Comparison of ENCODE assay signal across 16 cellular contexts in the genomic region with DNA sequence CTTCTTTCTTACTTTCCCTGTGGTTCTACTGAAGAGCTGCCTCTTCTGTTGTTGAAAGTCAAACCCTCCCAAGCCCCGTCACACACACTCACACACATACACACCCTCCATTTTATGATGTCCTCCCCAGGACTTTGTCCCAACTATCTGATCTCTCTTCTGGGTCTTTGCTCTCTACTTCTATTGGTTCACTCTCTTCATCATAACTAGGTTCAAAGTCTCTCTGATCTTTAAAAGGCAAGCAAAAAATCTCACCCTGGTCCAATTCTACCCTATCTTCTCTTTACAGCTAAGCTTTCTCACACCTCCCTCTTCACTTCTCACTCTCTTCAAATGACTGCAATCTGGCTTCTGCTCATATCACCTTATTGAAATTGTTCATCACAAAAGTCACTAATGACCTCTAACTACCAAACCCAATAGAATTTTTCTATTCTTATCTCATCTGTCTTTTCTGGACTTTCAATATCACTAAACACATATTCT. TPM values are rescaled to one million over a fixed set of nuclear protein-coding genes. Genes with fewer than 3 reads are reported as not detected.
DNase-seq lines count a peak whose midpoint lies in the region; ATAC-seq and TF ChIP-seq lines count a peak whose summit lies in the region.
"Had no signal": no experiment of that assay in that cellular context is flagged by ENCODE, and none has a peak within 500 bp of the region (broad histone marks: within the 10 kb centered on the region; RNA-seq: fewer than 3 reads in every experiment).

No MANE protein-coding gene starts in this region.

- intact Hi-C loops in left ventricle myocardium inferior (cut with micrococcal nuclease): no loop called here

- peak; percentile 18 for DNase-seq in GM10266 (ENCODE audit: extremely low spot score)
- DNase-seq in left ventricle myocardium inferior: no peak
- DNase-seq in trophoblast cell: no peak
- DNase-seq in NCI-H748 treated with DMSO at 0.1 percent for 48 hours (lab: John Stamatoyannopoulos, UW): no peak
- no peak for DNase-seq in glutamatergic neuron
- DNase-seq: amygdala; DMS153; GM23248; Karpas-422; NCI-H1694 treated with DMSO at 0.1 percent for 48 hours; stimulated activated CD4-positive, alpha-beta T cell treated with anti-CD3 and anti-CD28 coated beads, Interleukin-4, amount 100 ng/mL, for 4 hours; stomach had no signal

- no peak overlapping the region for H2AFZ ChIP-seq in trophoblast cell (ENCODE audit: insufficient read depth, low read length, poor library complexity)
- H2AFZ ChIP-seq: GM23248 had no signal

- H3K18ac ChIP-seq in trophoblast cell (ENCODE audit: low read length): no peak overlapping the region

- H4K91ac ChIP-seq in trophoblast cell (ENCODE audit: low read depth, low read length): no peak overlapping the region

- H3K4me3 ChIP-seq in left ventricle myocardium inferior: no peak overlapping the region
- no peak overlapping the region for H3K4me3 ChIP-seq in trophoblast cell (ENCODE audit: low read depth, low read length)
- H3K4me3 ChIP-seq: GM23248, stomach had no signal

- no peaks in the 10 kb centered on the region for H3K79me1 ChIP-seq in trophoblast cell (ENCODE audit: low read length)

- H3K36me3 ChIP-seq in left ventricle myocardium inferior (peaks cover 13% of the 10 kb centered on the region), trophoblast cell (ENCODE audit: control insufficient read depth in 1 of 2, insufficient read depth in 2 of 2, low read length in 2 of 2) (peaks cover 2 to 4% of the 10 kb centered on the region in 2 experiments)

- no peak overlapping the region for H3K14ac ChIP-seq in trophoblast cell (ENCODE audit: low read length)

- no peak overlapping the region for H2BK12ac ChIP-seq in trophoblast cell (ENCODE audit: low read length)

- WGBS in trophoblast cell (ENCODE audit: extremely low coverage, insufficient coverage, insufficient read length): no CpG with 5 or more reads among the region's 1 CpG

- H3K4me3 Mint-ChIP-seq in glutamatergic neuron (ENCODE audit: unreplicated experiment): no peak overlapping the region
- H3K4me3 Mint-ChIP-seq: dendritic cell treated with granulocyte-macrophage colony-stimulating factor and Interleukin-4, amounts not matched to agents 40 ng/mL and 50 ng/mL, for 4 days had no signal

- H3K79me2 ChIP-seq in trophoblast cell (ENCODE audit: control insufficient read depth, insufficient read depth, low read length, poor library complexity): no peaks in the 10 kb centered on the region

- H3K9me3 ChIP-seq in left ventricle myocardium inferior (replicated peaks): no peaks in the 10 kb centered on the region
- H3K9me3 ChIP-seq in trophoblast cell (ENCODE audit: insufficient read depth, low read depth, low read length): no peaks in the 10 kb centered on the region
- H3K9me3 ChIP-seq: stomach had no signal

- H4K8ac ChIP-seq in trophoblast cell (ENCODE audit: low read depth, low read length): no peak overlapping the region

- H3K27ac ChIP-seq in left ventricle myocardium inferior (replicated peaks) (peak overlapping the region; percentile 74), trophoblast cell (ENCODE audit: low read depth, low read length) (no peak overlapping the region)
- H3K27ac ChIP-seq: GM23248, stomach had no signal

- H3K23ac ChIP-seq in trophoblast cell (ENCODE audit: low read length): no peak overlapping the region

- H3K27me3 ChIP-seq in left ventricle myocardium inferior (ENCODE audit: low read depth) (no peaks in the 10 kb centered on the region), trophoblast cell (ENCODE audit: insufficient read depth, low read length) (no peaks in the 10 kb centered on the region)
- H3K27me3 ChIP-seq: stomach had no signal

- no peak overlapping the region for H2AK5ac ChIP-seq in trophoblast cell (ENCODE audit: low read length)

- ATAC-seq in GM19351 (IDR thresholded peaks at IDR 0.05; ENCODE audit: unreplicated experiment): peak; percentile 78
- ATAC-seq in HG03378 (IDR thresholded peaks at IDR 0.05; ENCODE audit: unreplicated experiment): peak; percentile 76
- ATAC-seq in HG02588 (IDR thresholded peaks at IDR 0.05; ENCODE audit: unreplicated experiment): no peak

- no peak overlapping the region for H2BK5ac ChIP-seq in trophoblast cell (ENCODE audit: low read depth, low read length, poor library complexity)

- peaks cover 1% of the 10 kb centered on the region for H3K27me3 Mint-ChIP-seq in glutamatergic neuron (ENCODE audit: unreplicated experiment)
- H3K27me3 Mint-ChIP-seq: dendritic cell treated with granulocyte-macrophage colony-stimulating factor and Interleukin-4, amounts not matched to agents 40 ng/mL and 50 ng/mL, for 4 days had no signal

- no peaks in the 10 kb centered on the region for H3K4me1 Mint-ChIP-seq in glutamatergic neuron (ENCODE audit: low read depth, unreplicated experiment)

- H4K12ac ChIP-seq in trophoblast cell (ENCODE audit: low read depth, low read length): no peak overlapping the region

- H3K4ac ChIP-seq in trophoblast cell (ENCODE audit: low read depth, low read length): no peak overlapping the region

- H3K4me1 ChIP-seq in left ventricle myocardium inferior: peaks cover 66% of the 10 kb centered on the region
- no peaks in the 10 kb centered on the region for H3K4me1 ChIP-seq in trophoblast cell (ENCODE audit: control insufficient read depth in 1 of 2, insufficient read depth in 2 of 2, low read length in 2 of 2)

- TF ChIP-seq CTCF in GM10266 (IDR thresholded peaks at IDR 0.05; ENCODE audit: control insufficient read depth, insufficient read depth, low read depth, missing control alignments): no peak
- no peak for TF ChIP-seq CTCF in left ventricle myocardium inferior (IDR thresholded peaks at IDR 0.05; ENCODE audit: borderline replicate concordance)
- TF ChIP-seq CTCF in glutamatergic neuron (IDR thresholded peaks at IDR 0.05; ENCODE audit: partially characterized antibody, unreplicated experiment): no peak

- no peak overlapping the region for H2BK120ac ChIP-seq in trophoblast cell (ENCODE audit: insufficient read depth, low read length, poor library complexity)

- H3K9me3 Mint-ChIP-seq in glutamatergic neuron (ENCODE audit: unreplicated experiment): peaks cover 2% of the 10 kb centered on the region
- H3K9me3 Mint-ChIP-seq: dendritic cell treated with granulocyte-macrophage colony-stimulating factor and Interleukin-4, amounts not matched to agents 40 ng/mL and 50 ng/mL, for 4 days had no signal

- H3K4me2 ChIP-seq in trophoblast cell (ENCODE audit: low read length): no peak overlapping the region

- H3K27ac Mint-ChIP-seq in glutamatergic neuron (ENCODE audit: unreplicated experiment): no peak overlapping the region
- H3K27ac Mint-ChIP-seq: dendritic cell treated with granulocyte-macrophage colony-stimulating factor and Interleukin-4, amounts not matched to agents 40 ng/mL and 50 ng/mL, for 4 days had no signal

- H3K36me3 Mint-ChIP-seq in glutamatergic neuron (ENCODE audit: unreplicated experiment): peaks cover 4% of the 10 kb centered on the region

- no peak overlapping the region for H3K9ac ChIP-seq in trophoblast cell (ENCODE audit: low read length)
- H3K9ac ChIP-seq: GM23248 had no signal

RNA-seq across cellular contexts. Expression of gene LRRFIP2, which starts 34.8 kb away (rescaled TPM):
- total RNA-seq in left ventricle myocardium inferior: 155 TPM
- 38.9 and 39.7 TPM in 2 replicates for polyA plus RNA-seq in trophoblast cell (2013)
- 45.3 TPM for total RNA-seq in glutamatergic neuron (ENCODE audit: unreplicated experiment)
